19 cellular contexts compared by ENCODE assay signal in genomic region chr17:9006175-9006767, GRCh38. TPM values are rescaled to one million over a fixed set of nuclear protein-coding genes. Genes with fewer than 3 reads are reported as not detected.
DNase-seq lines count a peak whose midpoint lies in the region; ATAC-seq, FAIRE-seq and TF ChIP-seq lines count a peak whose summit lies in the region.
"Had no signal": no experiment of that assay in that cellular context is flagged by ENCODE, and none has a peak within 500 bp of the region (broad histone marks: within the 10 kb centered on the region; RNA-seq: fewer than 3 reads in every experiment).

No MANE protein-coding gene starts in this region.

- H3K79me2 ChIP-seq in endothelial cell of umbilical vein (ENCODE audit: control insufficient read depth, insufficient read depth, low read length) = no peaks in the 10 kb centered on the region

- H3K4me2 ChIP-seq in endothelial cell of umbilical vein (ENCODE audit: insufficient read depth, low read length) = no peak overlapping the region

- BruUV-seq in endothelial cell of umbilical vein (replicated peaks; lab: Mats Ljungman, UMichigan) = no TSS peak

- CTCF ChIA-PET in endothelial cell of umbilical vein (lab: Charles Lee) = no interaction called here

- H3K4me3 ChIP-seq in endothelial cell of umbilical vein (replicated peaks in 1 of 3; ENCODE audit: insufficient read depth in 1 of 3, low read depth in 1 of 3, low read length in 3 of 3) (no peak overlapping the region), right lobe of liver (no peak overlapping the region), sigmoid colon (no peak overlapping the region)
- H3K4me3 ChIP-seq: GM12878 had no signal

- WGBS in right lobe of liver (ENCODE audit: insufficient coverage, low coverage, low lambda C conversion rate, missing lambda C conversion rate) = 50% methylated on average over 6 of the region's 7 CpGs
- 32 to 68% methylated on average over 7 of the region's 7 CpGs for WGBS in sigmoid colon, 2 donors

- H3K36me3 ChIP-seq in endothelial cell of umbilical vein (ENCODE audit: control insufficient read depth in 2 of 2, extremely low read depth in 1 of 2, insufficient read depth in 2 of 2, low read length in 2 of 2) (no peaks in the 10 kb centered on the region), right lobe of liver (no peaks in the 10 kb centered on the region), sigmoid colon (no peaks in the 10 kb centered on the region)

- H3K4me1 ChIP-seq in endothelial cell of umbilical vein (ENCODE audit: control insufficient read depth, extremely low read depth, insufficient read depth, low read length) (no peaks in the 10 kb centered on the region), right lobe of liver (peaks cover 0 to 26% (median 7%) of the 10 kb centered on the region in 4 donors), sigmoid colon (peaks cover 0 to 59% (median 33%) of the 10 kb centered on the region in 4 donors)

- H3K9me3 ChIP-seq in endothelial cell of umbilical vein (replicated peaks; ENCODE audit: control insufficient read depth, insufficient read depth, low read length) = no peaks in the 10 kb centered on the region
- no peaks in the 10 kb centered on the region for H3K9me3 ChIP-seq in right lobe of liver
- H3K9me3 ChIP-seq in sigmoid colon = no peaks in the 10 kb centered on the region

- H3K27ac ChIP-seq in endothelial cell of umbilical vein (ENCODE audit: insufficient read depth, low read depth, low read length) = no peak overlapping the region
- H3K27ac ChIP-seq in right lobe of liver = no peak overlapping the region
- H3K27ac ChIP-seq in sigmoid colon = peak overlapping the region; percentile 49 to 72 (median 56)

- intact Hi-C loops in endothelial cell of umbilical vein (cut with micrococcal nuclease) (no loop called here), right lobe of liver (cut with DNase I) (no loop called here), sigmoid colon (cut with DNase I) (loop anchor here (5.0 kb wide), 1 partner anchor 96 kb away; no protein-coding TSS in a partner anchor)

- POLR2A ChIA-PET in endothelial cell of umbilical vein (lab: Charles Lee) = no interaction called here

- H4K20me1 ChIP-seq in endothelial cell of umbilical vein (replicated peaks; ENCODE audit: control insufficient read depth, extremely low read depth, insufficient read depth, low read length) = no peaks in the 10 kb centered on the region

- TF ChIP-seq EP300 in sigmoid colon (IDR thresholded peaks at IDR 0.05) = peak in 1 of 4 donors; percentile 60

- TF ChIP-seq POLR2A in endothelial cell of umbilical vein (IDR thresholded peaks at IDR 0.05; ENCODE audit: low read depth, low read length) (no peak), right lobe of liver (IDR thresholded peaks at IDR 0.05) (no peak), sigmoid colon (IDR thresholded peaks at IDR 0.05) (no peak)

- dilution Hi-C loops in endothelial cell of umbilical vein (cut with MboI; ENCODE audit: extremely low pct_ligation_motif_present, low sequenced_read_pairs) = no loop called here

- ATAC-seq in right lobe of liver = peak; percentile 47 to 68 (median 54)
- no peak for ATAC-seq in GM18909 (IDR thresholded peaks at IDR 0.05; ENCODE audit: poor library complexity, unreplicated experiment)
- ATAC-seq: GM12878 had no signal

- H3K9ac ChIP-seq in endothelial cell of umbilical vein (replicated peaks; ENCODE audit: extremely low read depth, insufficient read depth, low read length) = no peak overlapping the region

- no peaks in the 10 kb centered on the region for H3K9me1 ChIP-seq in endothelial cell of umbilical vein (replicated peaks; ENCODE audit: control insufficient read depth, extremely low read depth, insufficient read depth, low read length)

- TF ChIP-seq CTCF in endothelial cell of umbilical vein (IDR thresholded peaks at IDR 0.05; ENCODE audit: extremely low read depth in 1 of 2, insufficient read depth in 1 of 2, low read depth in 1 of 2, low read length in 2 of 2) (no peak), right lobe of liver (IDR thresholded peaks at IDR 0.05) (no peak), sigmoid colon (IDR thresholded peaks at IDR 0.05) (no peak)

- DNase-seq in HTR-8/SVneo (ENCODE audit: insufficient read length, low spot score) = no peak
- no peak for DNase-seq in endothelial cell of umbilical vein (ENCODE audit: low read depth, low spot score)
- no peak for DNase-seq in right lobe of liver
- peak; percentile 72 for DNase-seq in sigmoid colon
- no peak for DNase-seq in activated effector memory CD4-positive, alpha-beta T cell treated with anti-CD3 and anti-CD28 coated beads, Interleukin-2, amount 50 U/mL, for 16 hours
- no peak for DNase-seq in T1000 (lab: John Stamatoyannopoulos, UW)
- DNase-seq: C1 segment of cervical spinal cord; Calu3; CD4-positive, alpha-beta T cell; DMS79; GOT3; H9; IMR-90 had no signal

- H3K27me3 ChIP-seq in endothelial cell of umbilical vein (ENCODE audit: control insufficient read depth in 2 of 2, insufficient read depth in 2 of 2, low read length in 2 of 2) (peaks cover 28 to 30% of the 10 kb centered on the region in 2 experiments), right lobe of liver (peaks cover 0 to 19% of the 10 kb centered on the region in 2 donors), sigmoid colon (peaks cover 0 to 13% (median 8%) of the 10 kb centered on the region in 3 donors)

- no peak overlapping the region for H2AFZ ChIP-seq in endothelial cell of umbilical vein (ENCODE audit: low read depth, low read length)

- FAIRE-seq in HTR-8/SVneo (lab: Jason Lieb, UNC) (peak; percentile 62), endothelial cell of umbilical vein (lab: Jason Lieb, UNC) (no peak)
- FAIRE-seq: A204.1, GM12878, GM18507, GM19239 had no signal

TF ChIP-seq in endothelial cell of umbilical vein, 7 proteins besides CTCF, POLR2A, EP300 and RAD21:
- TF ChIP-seq JUN (IDR thresholded peaks at IDR 0.05; ENCODE audit: borderline replicate concordance, insufficient read depth, insufficient read length, low read depth) (no peak), FOS (IDR thresholded peaks at IDR 0.05; ENCODE audit: borderline replicate concordance, insufficient read depth, low read length) (no peak), EZH2 (IDR thresholded peaks at IDR 0.05; ENCODE audit: borderline replicate concordance, low read depth, low read length, severe bottlenecking) (peak; percentile 18)

RNA-seq across cellular contexts. Expression of gene NTN1, which starts 15.0 kb away (rescaled TPM):
- total RNA-seq in endothelial cell of umbilical vein = 0.18 TPM in 2 replicates
- 0.10 and 0.13 TPM in 2 replicates for polyA plus RNA-seq in endothelial cell of umbilical vein
- polyA plus RNA-seq in endothelial cell of umbilical vein (2011; cell fraction: cytosol; rRNA removed) = 0.05 and 0.08 TPM in 2 replicates
- 0.18 and 0.22 TPM in 2 replicates for polyA plus RNA-seq in endothelial cell of umbilical vein (2011; cell fraction: nucleus; rRNA removed)
- 0.08 and 0.15 TPM in 2 replicates for polyA plus RNA-seq in endothelial cell of umbilical vein (2012)
- polyA minus RNA-seq in endothelial cell of umbilical vein = 0.08 and 0.10 TPM in 2 replicates
- not detected for polyA minus RNA-seq in endothelial cell of umbilical vein (2011; cell fraction: cytosol; rRNA and poly(A)+ RNA removed)
- polyA minus RNA-seq in endothelial cell of umbilical vein (2011; cell fraction: nucleus; rRNA and poly(A)+ RNA removed) = 0.14 TPM in 1 of 2 replicates, not detected in the other
- 10 to 100 TPM in 2 of 6 experiments, 1 to 10 TPM in 4; 3.5 to 12.5 (median 8.5) TPM for total RNA-seq in right lobe of liver
- total RNA-seq in sigmoid colon = 10 to 100 TPM; 10.5 to 20.3 (median 16.3) TPM
- polyA plus RNA-seq in sigmoid colon = 1 to 10 TPM in 2 of 3 donors, under 1 TPM in 1; 0.69 to 3.3 (median 1.2) TPM
- total RNA-seq: G401 had no signal

RNA-seq across cellular contexts. Expression of gene PIK3R5, which starts 40.8 kb away (rescaled TPM):
- total RNA-seq in endothelial cell of umbilical vein (not detected in 2 replicates), right lobe of liver (1 to 10 TPM; 3.7 to 6.5 (median 5.0) TPM), sigmoid colon (10 to 100 TPM in 2 of 4 donors, 1 to 10 TPM in 2; 5.4 to 13.6 (median 9.9) TPM)
- polyA plus RNA-seq in endothelial cell of umbilical vein (not detected in 2 replicates), sigmoid colon (10 to 100 TPM in 1 of 3 donors, 1 to 10 TPM in 2; 2.4 to 12.4 (median 3.5) TPM)
- not detected in 2 replicates for polyA plus RNA-seq in endothelial cell of umbilical vein (2011; cell fraction: cytosol; rRNA removed)
- polyA plus RNA-seq in endothelial cell of umbilical vein (2011; cell fraction: nucleus; rRNA removed) = not detected in 2 replicates
- polyA plus RNA-seq in endothelial cell of umbilical vein (2012) = not detected in 2 replicates
- polyA minus RNA-seq in endothelial cell of umbilical vein = not detected in 2 replicates
- polyA minus RNA-seq in endothelial cell of umbilical vein (2011; cell fraction: cytosol; rRNA and poly(A)+ RNA removed) = not detected
- not detected in 2 replicates for polyA minus RNA-seq in endothelial cell of umbilical vein (2011; cell fraction: nucleus; rRNA and poly(A)+ RNA removed)
- total RNA-seq: Calu3, IMR-90 had no signal
- polyA plus RNA-seq: IMR-90 had no signal

Comparison
In these comparisons a context has a peak if more than half of its experiments do, and no peak if none do; other contexts are left out.
1. H3K27ac ChIP-seq: peak in sigmoid colon (4 of 4); none in endothelial cell of umbilical vein (single experiment) and right lobe of liver (0 of 3).